9 cellular contexts compared by ENCODE assay signal in the genomic region with DNA sequence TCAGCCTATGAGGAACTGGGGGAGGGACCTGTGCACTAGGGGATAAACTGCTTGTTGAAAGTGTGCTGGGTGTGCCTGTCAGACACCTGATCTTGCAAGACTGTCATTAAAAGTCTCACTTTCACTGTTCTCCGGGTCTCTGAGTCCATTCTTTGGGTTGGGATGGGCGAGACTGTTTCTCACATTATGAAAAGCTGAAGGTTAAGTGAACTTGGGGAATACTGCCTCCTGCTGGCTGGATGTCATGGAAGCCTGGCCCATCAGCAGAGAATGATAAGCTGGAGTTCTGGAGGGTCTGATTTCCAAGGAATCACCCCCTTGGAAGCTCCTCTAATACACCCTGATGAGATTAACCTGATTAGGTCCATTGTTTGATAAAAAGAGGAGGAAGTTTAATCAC. TPM values are rescaled to one million over a fixed set of nuclear protein-coding genes. Genes with fewer than 3 reads are reported as not detected.
DNase-seq lines count a peak whose midpoint lies in the region; ATAC-seq and TF ChIP-seq lines count a peak whose summit lies in the region.
"Had no signal": no experiment of that assay in that cellular context is flagged by ENCODE, and none has a peak within 500 bp of the region (broad histone marks: within the 10 kb centered on the region; RNA-seq: fewer than 3 reads in every experiment).

No MANE protein-coding gene starts in this region.

- no peaks in the 10 kb centered on the region for H3K36me3 ChIP-seq in mesendoderm (ENCODE audit: control insufficient read depth, insufficient read depth, low read length)
- H3K36me3 ChIP-seq: SJSA1 had no signal

- no peaks in the 10 kb centered on the region for H3K79me2 ChIP-seq in mesendoderm (ENCODE audit: control insufficient read depth, insufficient read depth, low read length)

- H4K8ac ChIP-seq in mesendoderm (ENCODE audit: low read depth, low read length): no peak overlapping the region

- in situ Hi-C loops in GM13976 (cut with MboI; ENCODE audit: low sequenced_read_pairs, unreplicated experiment): no loop called here

- H3K4me3 ChIP-seq in mesendoderm (ENCODE audit: low read length): no peak overlapping the region
- H3K4me3 ChIP-seq: SJSA1 had no signal

- no peak overlapping the region for H2BK5ac ChIP-seq in mesendoderm (ENCODE audit: low read length)

- H2AK5ac ChIP-seq in mesendoderm (ENCODE audit: low read length): no peak overlapping the region

- H2BK15ac ChIP-seq in mesendoderm (replicated peaks; ENCODE audit: low read depth): no peak overlapping the region

- no peak overlapping the region for H3K23ac ChIP-seq in mesendoderm (ENCODE audit: low read length)

- no peaks in the 10 kb centered on the region for H3K79me1 ChIP-seq in mesendoderm (ENCODE audit: low read length)

- TF ChIP-seq CTCF in GM13976 (IDR thresholded peaks at IDR 0.05; ENCODE audit: borderline replicate concordance, control extremely low read depth, extremely low read depth, insufficient read depth, missing control alignments): peak; percentile 79

- H3K4me2 ChIP-seq in mesendoderm (ENCODE audit: low read length): no peak overlapping the region

- peak; percentile 72 for DNase-seq in GM13976 (ENCODE audit: low spot score)
- peak; percentile 11 for DNase-seq in astrocyte of the hippocampus (ENCODE audit: low read depth, low spot score)
- DNase-seq in mesendoderm: peak; percentile 61
- DNase-seq in DMS153 (lab: John Stamatoyannopoulos, UW): no peak
- no peak for DNase-seq in epidermal melanocyte (ENCODE audit: insufficient read length, low spot score)

- H4K5ac ChIP-seq in mesendoderm (ENCODE audit: low read length): no peak overlapping the region

- H3K18ac ChIP-seq in mesendoderm (ENCODE audit: low read length): no peak overlapping the region

- 0 out of 3 replicates have a peak, but pooled peaks have one; percentile 21 for ATAC-seq in SK-N-SH treated with all-trans-retinoic acid at 6 μM for 48 hours
- ATAC-seq in HG02763 (IDR thresholded peaks at IDR 0.05; ENCODE audit: unreplicated experiment): no peak
- no peak for ATAC-seq in HG02884 (IDR thresholded peaks at IDR 0.05; ENCODE audit: unreplicated experiment)

- no peak overlapping the region for H2BK120ac ChIP-seq in mesendoderm (ENCODE audit: low read depth, low read length)

- no CpG with 5 or more reads among the region's 2 CpGs for WGBS in mesendoderm (ENCODE audit: extremely low coverage, insufficient coverage, low lambda C conversion rate)

- H3K27me3 ChIP-seq in mesendoderm (ENCODE audit: insufficient read depth, low read length, poor library complexity): peaks cover 12% of the 10 kb centered on the region

- no peak overlapping the region for H3K27ac ChIP-seq in mesendoderm (ENCODE audit: low read depth, low read length)
- H3K27ac ChIP-seq: SJSA1 had no signal

- H3K4me1 ChIP-seq in mesendoderm (ENCODE audit: control insufficient read depth, low read depth, low read length): no peaks in the 10 kb centered on the region
- H3K4me1 ChIP-seq: SJSA1 had no signal

- H3K9ac ChIP-seq in mesendoderm (ENCODE audit: low read length): no peak overlapping the region

- no peak overlapping the region for H3K56ac ChIP-seq in mesendoderm (ENCODE audit: low read length)

- H3K4ac ChIP-seq in mesendoderm (ENCODE audit: low read depth, low read length): no peak overlapping the region

TF ChIP-seq in SK-N-SH treated with all-trans-retinoic acid at 6 μM for 48 hours, 23 proteins besides CTCF, POLR2A, EP300 and RAD21:
- TF ChIP-seq ZNF565 (CRISPR knock-in tag; conservative IDR thresholded peaks at IDR 0.05; ENCODE audit: low read depth) (no peak), CREB5 (CRISPR knock-in tag; IDR thresholded peaks at IDR 0.05; ENCODE audit: low read depth) (no peak), SNAI2 (CRISPR knock-in tag; IDR thresholded peaks at IDR 0.05) (no peak), PPARA (CRISPR knock-in tag; IDR thresholded peaks at IDR 0.05; ENCODE audit: borderline replicate concordance) (no peak), ZFP30 (CRISPR knock-in tag; IDR thresholded peaks at IDR 0.05) (no peak), ZNF70 (CRISPR knock-in tag; IDR thresholded peaks at IDR 0.05) (no peak), OSR1 (CRISPR knock-in tag; IDR thresholded peaks at IDR 0.05) (no peak)
- TF ChIP-seq, protein P1, sequence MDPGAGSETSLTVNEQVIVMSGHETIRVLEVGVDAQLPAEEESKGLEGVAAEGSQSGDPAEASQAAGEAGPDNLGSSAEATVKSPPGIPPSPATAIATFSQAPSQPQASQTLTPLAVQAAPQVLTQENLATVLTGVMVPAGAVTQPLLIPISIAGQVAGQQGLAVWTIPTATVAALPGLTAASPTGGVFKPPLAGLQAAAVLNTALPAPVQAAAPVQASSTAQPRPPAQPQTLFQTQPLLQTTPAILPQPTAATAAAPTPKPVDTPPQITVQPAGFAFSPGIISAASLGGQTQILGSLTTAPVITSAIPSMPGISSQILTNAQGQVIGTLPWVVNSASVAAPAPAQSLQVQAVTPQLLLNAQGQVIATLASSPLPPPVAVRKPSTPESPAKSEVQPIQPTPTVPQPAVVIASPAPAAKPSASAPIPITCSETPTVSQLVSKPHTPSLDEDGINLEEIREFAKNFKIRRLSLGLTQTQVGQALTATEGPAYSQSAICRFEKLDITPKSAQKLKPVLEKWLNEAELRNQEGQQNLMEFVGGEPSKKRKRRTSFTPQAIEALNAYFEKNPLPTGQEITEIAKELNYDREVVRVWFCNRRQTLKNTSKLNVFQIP (CRISPR knock-in tag; IDR thresholded peaks at IDR 0.05; ENCODE audit: borderline replicate concordance, low read depth): no peak

RNA-seq across cellular contexts. Expression of gene VPREB1, which starts 9.0 kb away (rescaled TPM):
- not detected for polyA plus RNA-seq in mesendoderm (2013, experiment 1 of 2)
- not detected for polyA plus RNA-seq in mesendoderm (2013, experiment 2 of 2)

Comparison
In these comparisons a context has a peak if more than half of its experiments do, and no peak if none do; other contexts are left out.
1. DNase-seq: peak in GM13976 (single experiment), astrocyte of the hippocampus (single experiment) and mesendoderm (single experiment); none in DMS153 (single experiment) and epidermal melanocyte (single experiment).